Comparison of ENCODE assay signal across 4 cellular contexts in the genomic region with DNA sequence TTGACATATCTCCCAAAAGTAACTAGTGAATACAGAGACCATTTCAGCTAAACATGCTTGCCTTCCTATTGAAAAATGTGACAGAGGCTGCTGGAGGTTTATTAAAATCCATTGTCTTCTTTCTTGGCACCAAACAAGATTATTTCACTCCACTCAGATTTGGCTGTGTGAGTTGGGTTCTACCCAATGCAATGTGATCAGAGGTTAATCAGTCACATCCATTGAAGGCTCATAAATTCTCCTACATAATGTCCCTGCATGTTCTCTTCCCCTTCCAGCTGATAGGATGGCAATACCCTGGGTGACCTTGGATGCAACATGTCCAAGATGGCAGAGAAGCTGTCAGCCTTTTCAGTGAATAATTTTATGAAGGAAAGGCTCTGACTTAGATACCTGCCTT. TPM values are rescaled to one million over a fixed set of nuclear protein-coding genes. Genes with fewer than 3 reads are reported as not detected.
"Had no signal": no experiment of that assay in that cellular context is flagged by ENCODE, and none has a peak within 500 bp of the region (broad histone marks: within the 10 kb centered on the region; RNA-seq: fewer than 3 reads in every experiment).

No MANE protein-coding gene starts in this region.

- H3K4me3 ChIP-seq: GM12878 had no signal

- DNase-seq: GDM1, GF-D8 had no signal

- ATAC-seq: GM12878 had no signal

RNA-seq across cellular contexts. Expression of gene TKTL2, which starts 54.5 kb away (rescaled TPM):
- total RNA-seq: G401, GM12878 had no signal
